1 cellular context compared by ENCODE assay signal in the genomic region with DNA sequence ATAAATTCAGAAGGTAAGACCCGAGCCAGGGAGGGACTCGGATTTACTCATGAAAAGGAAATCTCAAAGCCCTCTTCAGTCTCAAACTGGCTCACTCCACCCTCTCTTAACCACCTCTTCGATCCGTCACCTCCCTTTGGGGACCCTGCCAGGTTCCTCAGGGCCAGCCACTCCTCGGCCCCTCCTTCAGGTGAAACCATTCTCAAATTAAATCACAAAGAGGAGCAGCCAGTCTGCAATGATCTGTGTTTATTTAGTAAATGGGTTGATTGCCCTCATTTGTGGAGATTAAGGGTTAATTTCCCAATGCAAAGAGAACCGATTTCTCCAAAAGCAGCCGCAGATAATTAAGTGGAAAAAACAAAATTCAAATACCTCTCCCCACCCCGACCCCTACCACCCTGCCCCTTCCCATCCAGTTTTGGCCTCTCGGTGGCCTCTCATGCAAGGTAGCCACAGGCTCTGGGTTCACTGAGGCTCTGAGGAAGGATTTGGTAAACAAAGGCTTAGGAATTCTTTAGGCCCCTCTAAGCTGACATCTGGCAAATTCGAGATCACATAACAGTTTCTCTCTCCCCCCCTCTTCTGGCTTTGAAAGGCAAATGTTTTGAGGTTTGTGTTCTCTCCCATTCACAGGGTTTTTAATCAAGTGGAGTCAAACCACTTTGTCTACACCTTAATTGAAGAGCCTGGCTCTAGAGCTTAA.
TF ChIP-seq lines count a peak whose summit lies in the region.

No MANE protein-coding gene starts in this region.

TF ChIP-seq in H1, 55 proteins besides CTCF, POLR2A, EP300 and RAD21:
- TF ChIP-seq SAP30 (IDR thresholded peaks at IDR 0.05; ENCODE audit: insufficient read depth, insufficient replicate concordance, low read length) = no peak
- no peak for TF ChIP-seq KDM5A (IDR thresholded peaks at IDR 0.05; ENCODE audit: low read length)
- peak; percentile 97 for TF ChIP-seq NANOG (IDR thresholded peaks at IDR 0.05; ENCODE audit: insufficient read depth, low read depth, low read length, poor library complexity, severe bottlenecking)
- peak; percentile 9; the same call in 1 of the 2 replicates for TF ChIP-seq SP1 (IDR thresholded peaks at IDR 0.05; ENCODE audit: low read depth, low read length)
- TF ChIP-seq CEBPB (IDR thresholded peaks at IDR 0.05; ENCODE audit: low read depth, low read length) = no peak
- no peak for TF ChIP-seq CBX5 (IDR thresholded peaks at IDR 0.05; ENCODE audit: low read depth, low read length)
- TF ChIP-seq, protein P1, sequence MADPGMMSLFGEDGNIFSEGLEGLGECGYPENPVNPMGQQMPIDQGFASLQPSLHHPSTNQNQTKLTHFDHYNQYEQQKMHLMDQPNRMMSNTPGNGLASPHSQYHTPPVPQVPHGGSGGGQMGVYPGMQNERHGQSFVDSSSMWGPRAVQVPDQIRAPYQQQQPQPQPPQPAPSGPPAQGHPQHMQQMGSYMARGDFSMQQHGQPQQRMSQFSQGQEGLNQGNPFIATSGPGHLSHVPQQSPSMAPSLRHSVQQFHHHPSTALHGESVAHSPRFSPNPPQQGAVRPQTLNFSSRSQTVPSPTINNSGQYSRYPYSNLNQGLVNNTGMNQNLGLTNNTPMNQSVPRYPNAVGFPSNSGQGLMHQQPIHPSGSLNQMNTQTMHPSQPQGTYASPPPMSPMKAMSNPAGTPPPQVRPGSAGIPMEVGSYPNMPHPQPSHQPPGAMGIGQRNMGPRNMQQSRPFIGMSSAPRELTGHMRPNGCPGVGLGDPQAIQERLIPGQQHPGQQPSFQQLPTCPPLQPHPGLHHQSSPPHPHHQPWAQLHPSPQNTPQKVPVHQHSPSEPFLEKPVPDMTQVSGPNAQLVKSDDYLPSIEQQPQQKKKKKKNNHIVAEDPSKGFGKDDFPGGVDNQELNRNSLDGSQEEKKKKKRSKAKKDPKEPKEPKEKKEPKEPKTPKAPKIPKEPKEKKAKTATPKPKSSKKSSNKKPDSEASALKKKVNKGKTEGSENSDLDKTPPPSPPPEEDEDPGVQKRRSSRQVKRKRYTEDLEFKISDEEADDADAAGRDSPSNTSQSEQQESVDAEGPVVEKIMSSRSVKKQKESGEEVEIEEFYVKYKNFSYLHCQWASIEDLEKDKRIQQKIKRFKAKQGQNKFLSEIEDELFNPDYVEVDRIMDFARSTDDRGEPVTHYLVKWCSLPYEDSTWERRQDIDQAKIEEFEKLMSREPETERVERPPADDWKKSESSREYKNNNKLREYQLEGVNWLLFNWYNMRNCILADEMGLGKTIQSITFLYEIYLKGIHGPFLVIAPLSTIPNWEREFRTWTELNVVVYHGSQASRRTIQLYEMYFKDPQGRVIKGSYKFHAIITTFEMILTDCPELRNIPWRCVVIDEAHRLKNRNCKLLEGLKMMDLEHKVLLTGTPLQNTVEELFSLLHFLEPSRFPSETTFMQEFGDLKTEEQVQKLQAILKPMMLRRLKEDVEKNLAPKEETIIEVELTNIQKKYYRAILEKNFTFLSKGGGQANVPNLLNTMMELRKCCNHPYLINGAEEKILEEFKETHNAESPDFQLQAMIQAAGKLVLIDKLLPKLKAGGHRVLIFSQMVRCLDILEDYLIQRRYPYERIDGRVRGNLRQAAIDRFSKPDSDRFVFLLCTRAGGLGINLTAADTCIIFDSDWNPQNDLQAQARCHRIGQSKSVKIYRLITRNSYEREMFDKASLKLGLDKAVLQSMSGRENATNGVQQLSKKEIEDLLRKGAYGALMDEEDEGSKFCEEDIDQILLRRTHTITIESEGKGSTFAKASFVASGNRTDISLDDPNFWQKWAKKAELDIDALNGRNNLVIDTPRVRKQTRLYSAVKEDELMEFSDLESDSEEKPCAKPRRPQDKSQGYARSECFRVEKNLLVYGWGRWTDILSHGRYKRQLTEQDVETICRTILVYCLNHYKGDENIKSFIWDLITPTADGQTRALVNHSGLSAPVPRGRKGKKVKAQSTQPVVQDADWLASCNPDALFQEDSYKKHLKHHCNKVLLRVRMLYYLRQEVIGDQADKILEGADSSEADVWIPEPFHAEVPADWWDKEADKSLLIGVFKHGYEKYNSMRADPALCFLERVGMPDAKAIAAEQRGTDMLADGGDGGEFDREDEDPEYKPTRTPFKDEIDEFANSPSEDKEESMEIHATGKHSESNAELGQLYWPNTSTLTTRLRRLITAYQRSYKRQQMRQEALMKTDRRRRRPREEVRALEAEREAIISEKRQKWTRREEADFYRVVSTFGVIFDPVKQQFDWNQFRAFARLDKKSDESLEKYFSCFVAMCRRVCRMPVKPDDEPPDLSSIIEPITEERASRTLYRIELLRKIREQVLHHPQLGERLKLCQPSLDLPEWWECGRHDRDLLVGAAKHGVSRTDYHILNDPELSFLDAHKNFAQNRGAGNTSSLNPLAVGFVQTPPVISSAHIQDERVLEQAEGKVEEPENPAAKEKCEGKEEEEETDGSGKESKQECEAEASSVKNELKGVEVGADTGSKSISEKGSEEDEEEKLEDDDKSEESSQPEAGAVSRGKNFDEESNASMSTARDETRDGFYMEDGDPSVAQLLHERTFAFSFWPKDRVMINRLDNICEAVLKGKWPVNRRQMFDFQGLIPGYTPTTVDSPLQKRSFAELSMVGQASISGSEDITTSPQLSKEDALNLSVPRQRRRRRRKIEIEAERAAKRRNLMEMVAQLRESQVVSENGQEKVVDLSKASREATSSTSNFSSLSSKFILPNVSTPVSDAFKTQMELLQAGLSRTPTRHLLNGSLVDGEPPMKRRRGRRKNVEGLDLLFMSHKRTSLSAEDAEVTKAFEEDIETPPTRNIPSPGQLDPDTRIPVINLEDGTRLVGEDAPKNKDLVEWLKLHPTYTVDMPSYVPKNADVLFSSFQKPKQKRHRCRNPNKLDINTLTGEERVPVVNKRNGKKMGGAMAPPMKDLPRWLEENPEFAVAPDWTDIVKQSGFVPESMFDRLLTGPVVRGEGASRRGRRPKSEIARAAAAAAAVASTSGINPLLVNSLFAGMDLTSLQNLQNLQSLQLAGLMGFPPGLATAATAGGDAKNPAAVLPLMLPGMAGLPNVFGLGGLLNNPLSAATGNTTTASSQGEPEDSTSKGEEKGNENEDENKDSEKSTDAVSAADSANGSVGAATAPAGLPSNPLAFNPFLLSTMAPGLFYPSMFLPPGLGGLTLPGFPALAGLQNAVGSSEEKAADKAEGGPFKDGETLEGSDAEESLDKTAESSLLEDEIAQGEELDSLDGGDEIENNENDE (IDR thresholded peaks at IDR 0.05; ENCODE audit: insufficient replicate concordance, low read length) = peak; percentile 84
- TF ChIP-seq SIN3A (conservative IDR thresholded peaks at IDR 0.05 in 1 of 2, IDR thresholded peaks at IDR 0.05 in 1 of 2; ENCODE audit: low read depth in 1 of 2, low read length in 2 of 2) = peak in 1 of 2 experiments; percentile 58; a peak in 1 of 4 replicates
- peak; percentile 26; the same call in 1 of the 2 replicates for TF ChIP-seq TEAD4 (IDR thresholded peaks at IDR 0.05; ENCODE audit: low read depth, low read length)
- peak; percentile 4 to 79; a peak in 2 of 4 replicates for TF ChIP-seq HDAC2 (IDR thresholded peaks at IDR 0.05; ENCODE audit: borderline replicate concordance in 1 of 2, low read depth in 2 of 2, low read length in 2 of 2)
- TF ChIP-seq TCF12 (IDR thresholded peaks at IDR 0.05; ENCODE audit: low read depth, low read length) = peak; percentile 95
- peak; percentile 90 for TF ChIP-seq ASH2L (IDR thresholded peaks at IDR 0.05; ENCODE audit: low read length)
- peak; percentile 35 for TF ChIP-seq TBP (IDR thresholded peaks at IDR 0.05; ENCODE audit: low read depth, low read length)
- TF ChIP-seq RXRA (IDR thresholded peaks at IDR 0.05; ENCODE audit: insufficient read depth, low read depth, low read length) = 0 out of 2 replicates have a peak, but pooled peaks have one; percentile 2
- TF ChIP-seq POU5F1 (IDR thresholded peaks at IDR 0.05; ENCODE audit: low read depth, low read length) = peak; percentile 36; the same call in 1 of the 2 replicates
- TF ChIP-seq TAF1 (IDR thresholded peaks at IDR 0.05; ENCODE audit: low read depth, low read length) = 0 out of 2 replicates have a peak, but pooled peaks have one; percentile 34
- TF ChIP-seq RFX5 (IDR thresholded peaks at IDR 0.05; ENCODE audit: borderline replicate concordance, low read depth, low read length) = no peak
- TF ChIP-seq, protein P2, sequence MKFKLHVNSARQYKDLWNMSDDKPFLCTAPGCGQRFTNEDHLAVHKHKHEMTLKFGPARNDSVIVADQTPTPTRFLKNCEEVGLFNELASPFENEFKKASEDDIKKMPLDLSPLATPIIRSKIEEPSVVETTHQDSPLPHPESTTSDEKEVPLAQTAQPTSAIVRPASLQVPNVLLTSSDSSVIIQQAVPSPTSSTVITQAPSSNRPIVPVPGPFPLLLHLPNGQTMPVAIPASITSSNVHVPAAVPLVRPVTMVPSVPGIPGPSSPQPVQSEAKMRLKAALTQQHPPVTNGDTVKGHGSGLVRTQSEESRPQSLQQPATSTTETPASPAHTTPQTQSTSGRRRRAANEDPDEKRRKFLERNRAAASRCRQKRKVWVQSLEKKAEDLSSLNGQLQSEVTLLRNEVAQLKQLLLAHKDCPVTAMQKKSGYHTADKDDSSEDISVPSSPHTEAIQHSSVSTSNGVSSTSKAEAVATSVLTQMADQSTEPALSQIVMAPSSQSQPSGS (IDR thresholded peaks at IDR 0.05; ENCODE audit: low read length) = no peak; the same call in 1 of the 2 replicates
